26 cellular contexts compared by ENCODE assay signal in genomic region chr2:110645616-110646015, GRCh38. TPM values are rescaled to one million over a fixed set of nuclear protein-coding genes. Genes with fewer than 3 reads are reported as not detected.
DNase-seq lines count a peak whose midpoint lies in the region; FAIRE-seq and TF ChIP-seq lines count a peak whose summit lies in the region.
"Had no signal": no experiment of that assay in that cellular context is flagged by ENCODE, and none has a peak within 500 bp of the region (broad histone marks: within the 10 kb centered on the region; RNA-seq: fewer than 3 reads in every experiment).

No MANE protein-coding gene starts in this region.

- H3K4me3 ChIP-seq in mammary epithelial cell (replicated peaks in 1 of 3; ENCODE audit: insufficient read depth in 1 of 3, low read depth in 2 of 3, low read length in 3 of 3) = no peak overlapping the region
- no peak overlapping the region for H3K4me3 ChIP-seq in keratinocyte (ENCODE audit: control insufficient read depth in 2 of 3, extremely low read depth in 1 of 3, insufficient read depth in 2 of 3, low read depth in 1 of 3, low read length in 3 of 3)
- H3K4me3 ChIP-seq: A549; BLaER1 treated with 17β-estradiol and CSF1 and Interleukin-3, amounts not matched to agents 10 nM and 100 nM; GM23338; HAP-1 had no signal

- H3K36me3 ChIP-seq in mammary epithelial cell (ENCODE audit: insufficient read depth, low read length) (peaks cover 25% of the 10 kb centered on the region), keratinocyte (ENCODE audit: control insufficient read depth in 2 of 2, extremely low read depth in 1 of 2, insufficient read depth in 2 of 2, low read length in 2 of 2) (peaks cover 3 to 28% of the 10 kb centered on the region in 2 experiments)

- H3K9me1 ChIP-seq in keratinocyte (ENCODE audit: control insufficient read depth, extremely low read depth, insufficient read depth, low read length) = no peaks in the 10 kb centered on the region

- intact Hi-C loops in mammary epithelial cell (cut with micrococcal nuclease) = no loop called here

- peaks cover 41 to 97% (median 86%) of the 10 kb centered on the region in 3 experiments for H3K36me3 Mint-ChIP-seq in H9 (ENCODE audit: insufficient read depth in 1 of 3, low read depth in 3 of 3)

- no peaks in the 10 kb centered on the region for H3K9me3 ChIP-seq in H9 (ENCODE audit: control insufficient read depth, low read depth, low read length)
- no peaks in the 10 kb centered on the region for H3K9me3 ChIP-seq in mammary epithelial cell (replicated peaks; ENCODE audit: insufficient read depth, low read length)
- no peaks in the 10 kb centered on the region for H3K9me3 ChIP-seq in keratinocyte (ENCODE audit: control insufficient read depth, low read depth, low read length)
- H3K9me3 ChIP-seq: A549; BE2C; BLaER1 treated with 17β-estradiol and CSF1 and Interleukin-3, amounts not matched to agents 10 nM and 100 nM; HAP-1 had no signal

- FAIRE-seq in keratinocyte (lab: Jason Lieb, UNC) = peak; percentile 39
- FAIRE-seq: A549, D721Med, GM12891, GM18507 had no signal

- no peak overlapping the region for H3K18ac ChIP-seq in H9 (ENCODE audit: insufficient read length, low read depth, low read length)

- TF ChIP-seq CTCF in H9 (conservative IDR thresholded peaks at IDR 0.05) (no peak), mammary epithelial cell (conservative IDR thresholded peaks at IDR 0.05 in 1 of 2, IDR thresholded peaks at IDR 0.05 in 1 of 2; ENCODE audit: extremely low read depth in 1 of 2, insufficient read depth in 1 of 2, low read depth in 1 of 2, low read length in 2 of 2) (no peak), keratinocyte (optimal IDR thresholded peaks at IDR 0.05 in 1 of 3, IDR thresholded peaks at IDR 0.05 in 1 of 3, conservative IDR thresholded peaks at IDR 0.05 in 1 of 3; ENCODE audit: extremely low read depth in 1 of 3, insufficient read depth in 2 of 3, low read length in 3 of 3) (no peak)

- H2BK20ac ChIP-seq in H9 (ENCODE audit: low read depth, low read length, poor library complexity, severe bottlenecking) = no peak overlapping the region

- no peaks in the 10 kb centered on the region for H3K27me3 ChIP-seq in H9 (ENCODE audit: insufficient read depth, low read length)
- H3K27me3 ChIP-seq in mammary epithelial cell (ENCODE audit: insufficient read depth, low read length) = no peaks in the 10 kb centered on the region
- H3K27me3 ChIP-seq in keratinocyte (ENCODE audit: control insufficient read depth, extremely low read depth, insufficient read depth, low read length) = no peaks in the 10 kb centered on the region
- H3K27me3 ChIP-seq: BE2C; BLaER1 treated with 17β-estradiol and CSF1 and Interleukin-3, amounts not matched to agents 10 nM and 100 nM had no signal

- H2AK5ac ChIP-seq in H9 (ENCODE audit: insufficient read length, low read length) = no peak overlapping the region

- H4K91ac ChIP-seq in H9 (ENCODE audit: insufficient read length, low read depth, low read length) = no peak overlapping the region

- DNase-seq in H9 (no peak), mammary epithelial cell (peak; percentile 49), epithelial cell of prostate (ENCODE audit: low read depth, low spot score) (peak; percentile 29), keratinocyte (ENCODE audit: low read depth, low spot score) (no peak), ecto neural progenitor cell (ENCODE audit: low spot score) (no peak), T-helper 9 cell (no peak)
- DNase-seq in stimulated activated CD8-positive, alpha-beta memory T cell treated with anti-CD3 and anti-CD28 coated beads, Interleukin-4, amount 100 ng/mL, for 48 hours = no peak
- DNase-seq: 8988T; ACHN; AML-193; BE2C; CD4-positive, alpha-beta T cell; CD8-positive, alpha-beta memory T cell; DMS 273 treated with DMSO at 0.1 percent for 48 hours; DMS79; EL; GDM1; HFFc6 had no signal

- H3K4me2 ChIP-seq in H9 (ENCODE audit: insufficient read depth, insufficient read length, low read length) (no peak overlapping the region), mammary epithelial cell (ENCODE audit: insufficient read depth, low read depth, low read length) (no peak overlapping the region), keratinocyte (ENCODE audit: control insufficient read depth, extremely low read depth, insufficient read depth, low read depth, low read length) (no peak overlapping the region)
- H3K4me2 ChIP-seq: A549; BLaER1 treated with 17β-estradiol and CSF1 and Interleukin-3, amounts not matched to agents 10 nM and 100 nM; GM23338 had no signal

- H3K79me2 ChIP-seq in H9 (ENCODE audit: insufficient read depth, low read length) (no peaks in the 10 kb centered on the region), mammary epithelial cell (ENCODE audit: insufficient read depth, low read length) (peaks cover 30% of the 10 kb centered on the region), keratinocyte (ENCODE audit: control insufficient read depth, insufficient read depth, low read length) (no peaks in the 10 kb centered on the region)

- no peak overlapping the region for H3K4me3 Mint-ChIP-seq in H9
- H3K4me3 Mint-ChIP-seq: CD14-positive monocyte; CD4-positive, alpha-beta T cell; CD8-positive, alpha-beta memory T cell; GM23338; HFFc6 had no signal

- H2BK12ac ChIP-seq in H9 (ENCODE audit: insufficient read length, low read depth, low read length) = no peak overlapping the region

- in situ Hi-C loops in mammary epithelial cell (cut with MboI; ENCODE audit: low sequenced_read_pairs in 2 of 2) = no loop called here

- no peak overlapping the region for H4K5ac ChIP-seq in H9 (ENCODE audit: insufficient read length, low read depth, low read length)

- H3K27ac Mint-ChIP-seq in H9 = peak overlapping the region in 2 of 3 experiments; percentile 35 to 85; a peak in 3 of 7 replicates
- H3K27ac Mint-ChIP-seq: CD4-positive, alpha-beta T cell; GM23338; HFFc6 had no signal

- no peak overlapping the region for H3K4ac ChIP-seq in H9 (ENCODE audit: low read depth, low read length)

- H3K79me1 ChIP-seq in H9 (ENCODE audit: insufficient read depth, low read depth, low read length, poor library complexity, severe bottlenecking) = no peaks in the 10 kb centered on the region

- H3K27me3 Mint-ChIP-seq in H9 (ENCODE audit: low read depth) = no peaks in the 10 kb centered on the region
- H3K27me3 Mint-ChIP-seq: CD4-positive, alpha-beta T cell; CD8-positive, alpha-beta memory T cell had no signal

- no peak overlapping the region for H3K9ac ChIP-seq in H9 (ENCODE audit: extremely low read depth, insufficient read length, low read length)
- no peak overlapping the region for H3K9ac ChIP-seq in mammary epithelial cell (ENCODE audit: insufficient read depth, low read length)
- no peak overlapping the region for H3K9ac ChIP-seq in keratinocyte (ENCODE audit: control insufficient read depth, extremely low read depth, insufficient read depth, low read length)
- H3K9ac ChIP-seq: BLaER1 treated with 17β-estradiol and CSF1 and Interleukin-3, amounts not matched to agents 10 nM and 100 nM had no signal

- H3K27ac ChIP-seq in H9 (ENCODE audit: insufficient read length, low read depth, low read length) = no peak overlapping the region
- H3K27ac ChIP-seq in mammary epithelial cell (ENCODE audit: insufficient read depth, low read depth, low read length) = no peak overlapping the region
- no peak overlapping the region for H3K27ac ChIP-seq in epithelial cell of prostate
- H3K27ac ChIP-seq in keratinocyte (ENCODE audit: control insufficient read depth, insufficient read depth, low read length) = no peak overlapping the region
- H3K27ac ChIP-seq: A549; BLaER1 treated with 17β-estradiol and CSF1 and Interleukin-3, amounts not matched to agents 10 nM and 100 nM had no signal

- no peaks in the 10 kb centered on the region for H3K4me1 Mint-ChIP-seq in H9
- H3K4me1 Mint-ChIP-seq: CD14-positive monocyte; CD8-positive, alpha-beta memory T cell; GM23338 had no signal

- H2AFZ ChIP-seq in H9 (ENCODE audit: low read length) (no peak overlapping the region), mammary epithelial cell (ENCODE audit: low read depth, low read length) (no peak overlapping the region), keratinocyte (ENCODE audit: control insufficient read depth, low read length) (no peak overlapping the region)
- H2AFZ ChIP-seq: GM23338 had no signal

- BruUV-seq in mammary epithelial cell (replicated peaks; lab: Mats Ljungman, UMichigan) = no TSS peak

- no peak overlapping the region for H3K14ac ChIP-seq in H9 (ENCODE audit: insufficient read depth, low read length)

- H4K20me1 ChIP-seq in H9 (ENCODE audit: control insufficient read depth, insufficient read depth, insufficient read length) (peaks cover 3% of the 10 kb centered on the region), mammary epithelial cell (ENCODE audit: insufficient read depth, low read length) (no peaks in the 10 kb centered on the region), keratinocyte (ENCODE audit: control insufficient read depth, extremely low read depth, insufficient read depth, low read length) (no peaks in the 10 kb centered on the region)
- H4K20me1 ChIP-seq: BLaER1 treated with 17β-estradiol and CSF1 and Interleukin-3, amounts not matched to agents 10 nM and 100 nM had no signal

- no peak overlapping the region for H3T11ph ChIP-seq in H9 (ENCODE audit: low read length)

- H3K9me3 Mint-ChIP-seq in H9 = no peaks in the 10 kb centered on the region
- H3K9me3 Mint-ChIP-seq: CD14-positive monocyte; CD4-positive, alpha-beta T cell; CD8-positive, alpha-beta memory T cell; GM23338; HFFc6 had no signal

- H2BK15ac ChIP-seq in H9 (ENCODE audit: low read depth, low read length) = no peak overlapping the region

- no peak overlapping the region for H2BK5ac ChIP-seq in H9 (ENCODE audit: insufficient read length, low read length)

- CTCF ChIA-PET in mammary epithelial cell (lab: Charles Lee; ENCODE audit: low non-redundant PET) = no interaction called here

- dilution Hi-C loops in mammary epithelial cell (cut with HindIII; ENCODE audit: low sequenced_read_pairs) (no loop called here), keratinocyte (cut with MboI; ENCODE audit: extremely low pct_ligation_motif_present, low sequenced_read_pairs) (no loop called here)

- no peak overlapping the region for H3K56ac ChIP-seq in H9 (ENCODE audit: insufficient read length, low read depth, low read length)

- H3K23me2 ChIP-seq in H9 (ENCODE audit: insufficient read length, low read depth, low read length, poor library complexity, severe bottlenecking) = no peaks in the 10 kb centered on the region

- no peak overlapping the region for H3K23ac ChIP-seq in H9 (ENCODE audit: insufficient read length, low read depth, low read length)

- no peaks in the 10 kb centered on the region for H3K4me1 ChIP-seq in H9 (ENCODE audit: insufficient read depth, low read length)
- H3K4me1 ChIP-seq in mammary epithelial cell (ENCODE audit: insufficient read depth, low read length) = no peaks in the 10 kb centered on the region
- no peaks in the 10 kb centered on the region for H3K4me1 ChIP-seq in keratinocyte (ENCODE audit: control insufficient read depth, extremely low read depth, insufficient read depth, low read length)
- H3K4me1 ChIP-seq: A549; BE2C; BLaER1 treated with 17β-estradiol and CSF1 and Interleukin-3, amounts not matched to agents 10 nM and 100 nM; HAP-1 had no signal

- no peak overlapping the region for H4K8ac ChIP-seq in H9 (replicated peaks; ENCODE audit: insufficient read length, low read depth, low read length)

- WGBS in H9 (ENCODE audit: extremely low coverage, insufficient read length, low lambda C conversion rate) = no CpG with 5 or more reads among the region's 2 CpGs
- 67% methylated on average over 2 of the region's 2 CpGs for WGBS in mammary epithelial cell (ENCODE audit: low coverage, missing lambda C conversion rate)

- H2BK120ac ChIP-seq in H9 (ENCODE audit: low read depth, low read length, poor library complexity, severe bottlenecking) = no peak overlapping the region

RNA-seq across cellular contexts. Expression of gene BUB1, which starts 32.2 kb away (rescaled TPM):
- total RNA-seq in H9 (2021) = 129 and 144 TPM in 2 replicates
- 10 to 100 TPM in 1 of 2 donors, 1 to 10 TPM in 1; 2.7 to 35.5 TPM for total RNA-seq in mammary epithelial cell
- polyA plus RNA-seq in mammary epithelial cell = 34.0 TPM
- polyA minus RNA-seq in mammary epithelial cell = 29.8 TPM
- polyA plus RNA-seq in keratinocyte = 3.8 to 24.7 TPM (median 16.4 TPM) in 3 replicates
- polyA plus RNA-seq in keratinocyte (2011; ENCODE audit: low read depth) = not detected
- 3.9 and 7.1 TPM in 2 replicates for polyA plus RNA-seq in keratinocyte (2011; cell fraction: cytosol; rRNA removed)
- polyA plus RNA-seq in keratinocyte (2011; cell fraction: nucleus; rRNA removed) = 6.1 and 7.2 TPM in 2 replicates
- polyA plus RNA-seq in keratinocyte (2012; ENCODE audit: low replicate concordance) = 0.32 and 12.7 TPM in 2 replicates
- polyA minus RNA-seq in keratinocyte = 6.1 to 23.5 TPM (median 10.5 TPM) in 3 replicates
- polyA minus RNA-seq in keratinocyte (2011; cell fraction: cytosol; rRNA and poly(A)+ RNA removed) = 4.6 TPM
- polyA minus RNA-seq in keratinocyte (2011; cell fraction: nucleus; rRNA and poly(A)+ RNA removed) = 5.9 and 8.5 TPM in 2 replicates

Comparison
In these comparisons a context has a peak if more than half of its experiments do, and no peak if none do; other contexts are left out.
1. DNase-seq: peak in mammary epithelial cell (single experiment) and epithelial cell of prostate (single experiment); none in H9 (single experiment), keratinocyte (single experiment), ecto neural progenitor cell (single experiment), stimulated activated CD8-positive, alpha-beta memory T cell treated with anti-CD3 and anti-CD28 coated beads, Interleukin-4, amount 100 ng/mL, for 48 hours (single experiment) and T-helper 9 cell (single experiment).